In genomic region chr10:124230586-124231187, GRCh38 we compare ENCODE assay signal across 1 cellular context.
TF ChIP-seq lines count a peak whose summit lies in the region.

No MANE protein-coding gene starts in this region.

TF ChIP-seq in GM12878, 131 proteins besides CTCF, POLR2A, EP300 and RAD21 (continued from another document):
- TF ChIP-seq CEBPZ (IDR thresholded peaks at IDR 0.05; ENCODE audit: low read depth, low read length): no peak
- peak; percentile 99 for TF ChIP-seq IKZF1 (conservative IDR thresholded peaks at IDR 0.05)
- TF ChIP-seq MTA2 (IDR thresholded peaks at IDR 0.05; ENCODE audit: low read depth): peak; percentile 55; the same call in 1 of the 2 replicates
- peak; percentile 94 for TF ChIP-seq EED (IDR thresholded peaks at IDR 0.05; ENCODE audit: low read depth)
- no peak for TF ChIP-seq PKNOX1 (IDR thresholded peaks at IDR 0.05)
- TF ChIP-seq MEF2B (IDR thresholded peaks at IDR 0.05; ENCODE audit: partially characterized antibody, poor library complexity, severe bottlenecking): no peak
- peak; percentile 97 for TF ChIP-seq HDAC2 (IDR thresholded peaks at IDR 0.05)
- no peak for TF ChIP-seq ZBTB33 (IDR thresholded peaks at IDR 0.05)
- peak; percentile 100 for TF ChIP-seq CHD4 (IDR thresholded peaks at IDR 0.05)
